25 cellular contexts compared by ENCODE assay signal in the genomic region with DNA sequence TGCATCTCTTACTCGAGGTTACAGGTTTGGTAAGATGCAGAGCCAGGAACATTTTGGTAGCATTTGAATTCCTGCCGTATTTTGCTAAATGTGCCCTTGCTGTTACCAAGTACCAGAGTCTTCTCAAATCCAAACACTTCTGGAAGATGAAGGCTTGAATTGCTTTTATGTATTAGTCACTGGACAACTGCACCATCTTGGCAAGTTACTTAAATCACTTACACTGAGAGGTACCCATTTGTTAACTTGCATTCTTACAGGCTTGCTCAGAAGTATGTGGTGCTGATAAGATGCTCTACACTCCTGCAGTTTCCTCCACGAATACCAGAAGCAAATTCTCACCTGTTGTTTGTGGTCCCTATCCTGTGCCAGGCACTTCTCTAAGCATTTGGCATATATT. TPM values are rescaled to one million over a fixed set of nuclear protein-coding genes. Genes with fewer than 3 reads are reported as not detected.
DNase-seq lines count a peak whose midpoint lies in the region; ATAC-seq, FAIRE-seq and TF ChIP-seq lines count a peak whose summit lies in the region.
"Had no signal": no experiment of that assay in that cellular context is flagged by ENCODE, and none has a peak within 500 bp of the region (broad histone marks: within the 10 kb centered on the region; RNA-seq: fewer than 3 reads in every experiment).

No MANE protein-coding gene starts in this region.

- no peak for FAIRE-seq in A549 (lab: Jason Lieb, UNC)
- FAIRE-seq: islet of Langerhans had no signal

- no peak for TF ChIP-seq RAD21 in A549 (conservative IDR thresholded peaks at IDR 0.05 in 1 of 2, IDR thresholded peaks at IDR 0.05 in 1 of 2)

- DNase-seq in A549 (ENCODE audit: low read depth in 1 of 2, low spot score in 1 of 2) (no peak), M059J (ENCODE audit: low read depth) (peak; percentile 57), cardiac fibroblast (ENCODE audit: low read depth in 2 of 2) (peak; percentile 38 to 60), mesendoderm (peak; percentile 11), activated T-cell treated with anti-CD3 and anti-CD28 coated beads for 4 hours (no peak), NCI-H146 (lab: John Stamatoyannopoulos, UW) (no peak)
- DNase-seq: activated CD4-positive, CD25-positive, alpha-beta regulatory T cell treated with anti-CD3 and anti-CD28 coated beads, Interleukin-2, amount 50 U/mL, for 72 hours; activated gamma-delta T cell treated with Interleukin-2 at 50 U/mL for 16 hours; aorta; dermis blood vessel endothelial cell; DND-41; erythroblast; head of caudate nucleus; NCI-H187 treated with DMSO at 0.1 percent for 48 hours; NCI-H446 treated with DMSO at 0.1 percent for 48 hours; retina; SHP77 treated with DMSO at 0.1 percent for 48 hours; stimulated activated naive CD4-positive, alpha-beta T cell; transverse colon had no signal

- H3K9me3 ChIP-seq in A549: no peaks in the 10 kb centered on the region
- H3K9me3 ChIP-seq: transverse colon had no signal

- no peak overlapping the region for H2AK5ac ChIP-seq in mesendoderm (ENCODE audit: low read length)

- no peaks in the 10 kb centered on the region for H3K27me3 ChIP-seq in mesendoderm (ENCODE audit: insufficient read depth, low read length, poor library complexity)
- H3K27me3 ChIP-seq: transverse colon had no signal

- no peak for TF ChIP-seq CTCF in A549 (IDR thresholded peaks at IDR 0.05)
- no peak for TF ChIP-seq CTCF in cardiac fibroblast (IDR thresholded peaks at IDR 0.05; ENCODE audit: low read depth, low read length)

- H3K4me2 ChIP-seq in A549: peak overlapping the region; percentile 39; the same call in 2 of the 3 replicates
- no peak overlapping the region for H3K4me2 ChIP-seq in mesendoderm (ENCODE audit: low read length)

- no peaks in the 10 kb centered on the region for H3K36me3 ChIP-seq in mesendoderm (ENCODE audit: control insufficient read depth, insufficient read depth, low read length)
- H3K36me3 ChIP-seq: transverse colon had no signal

- no peak overlapping the region for H2BK120ac ChIP-seq in mesendoderm (ENCODE audit: low read depth, low read length)

- no peak overlapping the region for H4K5ac ChIP-seq in mesendoderm (ENCODE audit: low read length)

- no peak overlapping the region for H4K8ac ChIP-seq in mesendoderm (ENCODE audit: low read depth, low read length)

- no peak overlapping the region for H3K9ac ChIP-seq in mesendoderm (ENCODE audit: low read length)

- H3K4ac ChIP-seq in mesendoderm (ENCODE audit: low read depth, low read length): no peak overlapping the region

- H3K4me1 ChIP-seq in A549: peaks cover 25% of the 10 kb centered on the region
- no peaks in the 10 kb centered on the region for H3K4me1 ChIP-seq in mesendoderm (ENCODE audit: control insufficient read depth, low read depth, low read length)
- H3K4me1 ChIP-seq: transverse colon had no signal

- H3K18ac ChIP-seq in mesendoderm (ENCODE audit: low read length): no peak overlapping the region

- H3K56ac ChIP-seq in mesendoderm (ENCODE audit: low read length): no peak overlapping the region

- peak overlapping the region in 1 of 2 experiments; percentile 50; a peak in 3 of 6 replicates for H3K27ac ChIP-seq in A549
- H3K27ac ChIP-seq in mesendoderm (ENCODE audit: low read depth, low read length): no peak overlapping the region
- H3K27ac ChIP-seq: transverse colon had no signal

- TF ChIP-seq EP300 in A549 (IDR thresholded peaks at IDR 0.05): no peak

- no peak for TF ChIP-seq POLR2A in A549 (IDR thresholded peaks at IDR 0.05; ENCODE audit: low read length)

- H3K79me1 ChIP-seq in mesendoderm (ENCODE audit: low read length): no peaks in the 10 kb centered on the region

- POLR2A ChIA-PET in A549 (lab: Yijun Ruan, JAX): no interaction called here

- no peak overlapping the region for H3K23ac ChIP-seq in mesendoderm (ENCODE audit: low read length)

- H3K4me3 ChIP-seq in A549: no peak overlapping the region
- no peak overlapping the region for H3K4me3 ChIP-seq in cardiac fibroblast (replicated peaks in 1 of 2; ENCODE audit: low read depth in 2 of 2, low read length in 2 of 2)
- no peak overlapping the region for H3K4me3 ChIP-seq in mesendoderm (ENCODE audit: low read length)
- H3K4me3 ChIP-seq: transverse colon had no signal

- ATAC-seq in A549 (no peak), HG02610 (IDR thresholded peaks at IDR 0.05; ENCODE audit: unreplicated experiment) (no peak)
- ATAC-seq in activated CD4-positive, CD25-positive, alpha-beta regulatory T cell treated with anti-CD3 and anti-CD28 coated beads, Interleukin-2, amount 50 U/mL, for 24 hours: no peak

- H2BK15ac ChIP-seq in mesendoderm (replicated peaks; ENCODE audit: low read depth): no peak overlapping the region

- H3K79me2 ChIP-seq in mesendoderm (ENCODE audit: control insufficient read depth, insufficient read depth, low read length): no peaks in the 10 kb centered on the region

- WGBS in A549 (ENCODE audit: missing lambda C conversion rate): 32% methylated on average over 3 of the region's 3 CpGs
- no CpG with 5 or more reads among the region's 3 CpGs for WGBS in mesendoderm (ENCODE audit: extremely low coverage, insufficient coverage, low lambda C conversion rate)

- CTCF ChIA-PET in A549 (lab: Yijun Ruan, JAX): interaction anchor here (1.3 kb wide), 1 partner anchor 38 kb away, joined by 3 read pairs; no protein-coding TSS in a partner anchor

- H2BK5ac ChIP-seq in mesendoderm (ENCODE audit: low read length): no peak overlapping the region

TF ChIP-seq in A549, 52 proteins besides CTCF, POLR2A, EP300 and RAD21 (continues in another document):
- no peak for TF ChIP-seq MAZ (IDR thresholded peaks at IDR 0.05; ENCODE audit: borderline replicate concordance, low read depth, low read length)
- TF ChIP-seq USF2 (IDR thresholded peaks at IDR 0.05): no peak
- TF ChIP-seq ELK1 (IDR thresholded peaks at IDR 0.05; ENCODE audit: low read depth, low read length): no peak
- TF ChIP-seq, protein P1, sequence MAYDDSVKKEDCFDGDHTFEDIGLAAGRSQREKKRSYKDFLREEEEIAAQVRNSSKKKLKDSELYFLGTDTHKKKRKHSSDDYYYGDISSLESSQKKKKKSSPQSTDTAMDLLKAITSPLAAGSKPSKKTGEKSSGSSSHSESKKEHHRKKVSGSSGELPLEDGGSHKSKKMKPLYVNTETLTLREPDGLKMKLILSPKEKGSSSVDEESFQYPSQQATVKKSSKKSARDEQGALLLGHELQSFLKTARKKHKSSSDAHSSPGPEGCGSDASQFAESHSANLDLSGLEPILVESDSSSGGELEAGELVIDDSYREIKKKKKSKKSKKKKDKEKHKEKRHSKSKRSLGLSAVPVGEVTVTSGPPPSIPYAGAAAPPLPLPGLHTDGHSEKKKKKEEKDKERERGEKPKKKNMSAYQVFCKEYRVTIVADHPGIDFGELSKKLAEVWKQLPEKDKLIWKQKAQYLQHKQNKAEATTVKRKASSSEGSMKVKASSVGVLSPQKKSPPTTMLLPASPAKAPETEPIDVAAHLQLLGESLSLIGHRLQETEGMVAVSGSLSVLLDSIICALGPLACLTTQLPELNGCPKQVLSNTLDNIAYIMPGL (CRISPR knock-in tag; IDR thresholded peaks at IDR 0.05; ENCODE audit: borderline replicate concordance): no peak
- TF ChIP-seq EHMT2 (IDR thresholded peaks at IDR 0.05; ENCODE audit: low read depth): no peak
- TF ChIP-seq, protein P2, sequence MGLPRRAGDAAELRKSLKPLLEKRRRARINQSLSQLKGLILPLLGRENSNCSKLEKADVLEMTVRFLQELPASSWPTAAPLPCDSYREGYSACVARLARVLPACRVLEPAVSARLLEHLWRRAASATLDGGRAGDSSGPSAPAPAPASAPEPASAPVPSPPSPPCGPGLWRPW (IDR thresholded peaks at IDR 0.05): no peak
- TF ChIP-seq TP53 (CRISPR knock-in tag; IDR thresholded peaks at IDR 0.05): no peak

RNA-seq across cellular contexts. Expression of gene IL22RA2, which starts 12.7 kb away (rescaled TPM):
- polyA plus RNA-seq in A549 (2011; rRNA removed) (not detected in 2 replicates), A549 (2017; fragmentation: RNase III; extraction: RNeasy Plus Mini Kit Qiagen cat#74134 plus additional on column Dnase treatment) (not detected in 3 replicates)
- not detected in 2 replicates for polyA plus RNA-seq in A549 (2012; cell fraction: cytosol; rRNA removed)
- not detected in 2 replicates for polyA plus RNA-seq in A549 (2012; cell fraction: nucleus; rRNA removed)
- polyA minus RNA-seq in A549 (2011; rRNA and poly(A)+ RNA removed): not detected in 2 replicates
- total RNA-seq in M059J (2014; rRNA removed; shearing (Covaris generic)): not detected in 2 replicates
- not detected for polyA plus RNA-seq in mesendoderm (2013, experiment 1 of 2)
- not detected for polyA plus RNA-seq in mesendoderm (2013, experiment 2 of 2)
- total RNA-seq: aorta; dermis blood vessel endothelial cell; neural crest cell; T-helper 2 cell treated with Interferon-gamma antibody and Interleukin-4, amounts not matched to agents 100 ng/mL and 5 ng/mL, for 36 hours had no signal
- polyA plus RNA-seq: AG04450, aorta had no signal

RNA-seq across cellular contexts. Expression of gene IFNGR1, which starts 58.4 kb away (rescaled TPM):
- 48.7 and 54.9 TPM in 2 replicates for polyA plus RNA-seq in A549 (2011; rRNA removed)
- 8.9 and 10.3 TPM in 2 replicates for polyA plus RNA-seq in A549 (2012; cell fraction: cytosol; rRNA removed)
- 7.4 and 9.9 TPM in 2 replicates for polyA plus RNA-seq in A549 (2012; cell fraction: nucleus; rRNA removed)
- 29.8 to 33.2 TPM (median 31.2 TPM) in 3 replicates for polyA plus RNA-seq in A549 (2017; fragmentation: RNase III; extraction: RNeasy Plus Mini Kit Qiagen cat#74134 plus additional on column Dnase treatment)
- 24.3 and 33.7 TPM in 2 replicates for polyA minus RNA-seq in A549 (2011; rRNA and poly(A)+ RNA removed)
- total RNA-seq in M059J (2014; rRNA removed; shearing (Covaris generic)): 74.9 and 87.3 TPM in 2 replicates
- 18.6 TPM for polyA plus RNA-seq in mesendoderm (2013, experiment 1 of 2)
- polyA plus RNA-seq in mesendoderm (2013, experiment 2 of 2): 19.6 TPM

Comparison
In these comparisons a context has a peak if more than half of its experiments do, and no peak if none do; other contexts are left out.
1. DNase-seq: peak in M059J (single experiment), cardiac fibroblast (2 of 2) and mesendoderm (single experiment); none in A549 (0 of 2), activated T-cell treated with anti-CD3 and anti-CD28 coated beads for 4 hours (single experiment) and NCI-H146 (single experiment).